7 cellular contexts compared by ENCODE assay signal in genomic region chrX:99468993-99469392, GRCh38.
"Had no signal": no experiment of that assay in that cellular context is flagged by ENCODE, and none has a peak within 500 bp of the region (broad histone marks: within the 10 kb centered on the region; RNA-seq: fewer than 3 reads in every experiment).

No MANE protein-coding gene starts in this region.

- H3K4me2 ChIP-seq: KMS-11 had no signal

- H3K9ac ChIP-seq: KMS-11 had no signal

- DNase-seq: KBM-7, KG1 had no signal

- ATAC-seq: HepG2, K562 had no signal

- FAIRE-seq: HepG2, HTR-8/SVneo, K562 had no signal

- H3K27ac ChIP-seq: HL-60, KMS-11 had no signal

- H3K4me3 ChIP-seq: K562 had no signal
